11 cellular contexts compared by ENCODE assay signal in the genomic region with DNA sequence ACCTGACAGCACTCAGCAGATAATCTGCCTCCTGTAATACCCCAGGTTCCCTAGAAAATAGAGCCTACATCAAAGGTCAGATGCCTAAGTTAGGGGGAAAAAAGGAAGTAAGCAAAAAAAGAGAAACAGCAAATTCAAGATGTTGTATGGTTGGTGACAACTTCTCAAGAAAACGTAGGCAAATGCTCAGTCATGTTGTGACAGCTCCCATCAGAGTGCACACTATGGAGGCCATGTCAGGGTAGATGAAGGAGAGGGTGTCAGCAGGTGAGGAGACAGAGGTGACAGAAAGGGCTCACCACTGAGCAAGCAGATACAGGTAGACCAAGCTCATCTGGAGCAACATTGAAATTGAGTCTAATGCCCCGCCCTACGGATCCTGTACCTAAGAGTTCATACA.
"Had no signal": no experiment of that assay in that cellular context is flagged by ENCODE, and none has a peak within 500 bp of the region (broad histone marks: within the 10 kb centered on the region; RNA-seq: fewer than 3 reads in every experiment).

No MANE protein-coding gene starts in this region.

- H3K4me3 ChIP-seq: GM23248, GM23338, HAP-1 had no signal

- H2AFZ ChIP-seq: GM23248, GM23338 had no signal

- ATAC-seq: GM23338, HCT116 had no signal

- H3K27ac Mint-ChIP-seq: GM23338, H9, HFFc6 had no signal

- FAIRE-seq: H1, H54 had no signal

- H3K9ac ChIP-seq: GM23248 had no signal

- H3K4me1 ChIP-seq: HAP-1 had no signal

- DNase-seq: GM23248, GOT3, H7, H9, HCEC 1CT, HFFc6 had no signal

- H3K4me2 ChIP-seq: GM23338 had no signal

- H3K36me3 ChIP-seq: HAP-1 had no signal

- H3K4me3 Mint-ChIP-seq: GM23338, H9, HFFc6 had no signal

- H3K27ac ChIP-seq: GM23248 had no signal

- H3K9me3 ChIP-seq: HAP-1 had no signal

- H3K9me3 Mint-ChIP-seq: GM23338, H9 had no signal
